Comparison of ENCODE assay signal across 32 cellular contexts in the genomic region with DNA sequence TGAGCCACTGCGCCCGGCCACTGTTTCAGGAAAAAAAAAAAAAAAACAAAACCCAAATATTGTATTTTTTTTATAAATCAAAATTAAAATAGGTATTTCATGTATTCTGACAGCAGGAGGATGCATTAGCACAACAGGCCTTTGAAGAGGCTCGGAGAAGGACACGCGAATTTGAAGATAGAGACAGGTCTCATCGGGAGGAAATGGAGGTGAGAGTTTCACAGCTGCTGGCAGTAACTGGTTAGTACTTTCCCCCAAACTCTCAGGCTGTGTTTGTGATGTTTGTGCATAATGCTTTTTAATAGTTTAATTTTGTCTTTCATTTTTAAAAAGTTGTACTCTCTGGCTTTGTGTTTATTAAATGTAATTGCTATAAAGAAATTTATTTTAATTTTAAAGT.
"Had no signal": no experiment of that assay in that cellular context is flagged by ENCODE, and none has a peak within 500 bp of the region (broad histone marks: within the 10 kb centered on the region; RNA-seq: fewer than 3 reads in every experiment).

No MANE protein-coding gene starts in this region.

- H3K4me1 Mint-ChIP-seq: nephron progenitor cell; neural crest cell; stimulated activated memory B cell treated with anti-CD40 and anti-IgM and Interleukin-4, amounts not matched to agents 10 μg/mL and 1 μg/mL and 100 μg/mL, for 72 hours; stimulated activated naive CD8-positive, alpha-beta T cell treated with anti-CD3 and anti-CD28 coated beads, Interleukin-15, amount 100 ng/mL, for 72 hours had no signal

- H3K4me3 ChIP-seq: ovary, psoas muscle, right lobe of liver, sigmoid colon, suprapubic skin, testis, tibial artery, transverse colon, upper lobe of right lung, uterus had no signal

- H3K27ac Mint-ChIP-seq: naive thymus-derived CD4-positive, alpha-beta T cell; natural killer cell treated with Interleukin-12 subunit alpha and Interleukin-12 subunit beta and Interleukin-15 and Interleukin-18, amount 100 ng/mL, for 72 hours; nephron progenitor cell; stimulated activated memory B cell treated with anti-CD40 and anti-IgM and Interleukin-4, amounts not matched to agents 10 μg/mL and 1 μg/mL and 100 μg/mL, for 72 hours; stimulated activated naive CD8-positive, alpha-beta T cell treated with anti-CD3 and anti-CD28 coated beads, Interleukin-15, amount 100 ng/mL, for 72 hours; type B pancreatic cell had no signal

- H3K36me3 ChIP-seq: ovary, right lobe of liver, sigmoid colon, uterus had no signal

- ATAC-seq: naive thymus-derived CD4-positive, alpha-beta T cell; psoas muscle; right cardiac atrium; right lobe of liver; stimulated activated memory B cell treated with anti-CD40 and anti-IgM and Interleukin-4, amounts not matched to agents 10 μg/mL and 1 μg/mL and 100 μg/mL, for 72 hours; stimulated activated naive CD8-positive, alpha-beta T cell treated with anti-CD3 and anti-CD28 coated beads, Interleukin-15, amount 100 ng/mL, for 72 hours; stimulated activated naive CD8-positive, alpha-beta T cell treated with anti-CD3 and anti-CD28 coated beads, Interleukin-15, Interleukin-2, amounts not matched to agents 100 U/mL and 50 U/mL, for 24 hours; upper lobe of right lung had no signal

- H3K9me3 Mint-ChIP-seq: naive thymus-derived CD4-positive, alpha-beta T cell; natural killer cell treated with Interleukin-12 subunit alpha and Interleukin-12 subunit beta and Interleukin-15 and Interleukin-18, amount 100 ng/mL, for 72 hours; nephron progenitor cell; neural crest cell; stimulated activated memory B cell treated with anti-CD40 and anti-IgM and Interleukin-4, amounts not matched to agents 10 μg/mL and 1 μg/mL and 100 μg/mL, for 72 hours; stimulated activated naive CD8-positive, alpha-beta T cell treated with anti-CD3 and anti-CD28 coated beads, Interleukin-15, amount 100 ng/mL, for 72 hours; type B pancreatic cell had no signal

- H3K9ac ChIP-seq: parathyroid adenoma had no signal

- H3K4me3 Mint-ChIP-seq: naive thymus-derived CD4-positive, alpha-beta T cell; natural killer cell treated with Interleukin-12 subunit alpha and Interleukin-12 subunit beta and Interleukin-15 and Interleukin-18, amount 100 ng/mL, for 72 hours; nephron progenitor cell; neural crest cell; stimulated activated memory B cell treated with anti-CD40 and anti-IgM and Interleukin-4, amounts not matched to agents 10 μg/mL and 1 μg/mL and 100 μg/mL, for 72 hours; stimulated activated naive CD8-positive, alpha-beta T cell treated with anti-CD3 and anti-CD28 coated beads, Interleukin-15, amount 100 ng/mL, for 72 hours; type B pancreatic cell had no signal

- DNase-seq: naive thymus-derived CD4-positive, alpha-beta T cell; nephron progenitor cell; nucleus accumbens; ovary; posterior cingulate gyrus; psoas muscle; right cardiac atrium; right lobe of liver; sigmoid colon; small intestine; stimulated activated CD4-positive, alpha-beta T cell treated with anti-CD3 and anti-CD28 coated beads, Interleukin-15, amount 100 ng/mL, for 24 hours; stimulated activated CD4-positive, alpha-beta T cell treated with anti-CD3 and anti-CD28 coated beads, Interleukin-2, amount 100 ng/mL, for 24 hours; stimulated activated CD4-positive, alpha-beta T cell treated with anti-CD3 and anti-CD28 coated beads, Interleukin-2, amount 100 ng/mL, for 48 hours; stimulated activated CD4-positive, alpha-beta T cell treated with anti-CD3 and anti-CD28 coated beads, Interleukin-4, amount 100 ng/mL, for 24 hours; stimulated activated CD8-positive, alpha-beta memory T cell treated with anti-CD3 and anti-CD28 coated beads, Interleukin-4, amount 100 ng/mL, for 48 hours; stimulated activated naive CD4-positive, alpha-beta T cell; stimulated activated naive CD8-positive, alpha-beta T cell treated with anti-CD3 and anti-CD28 coated beads, Interleukin-15, amount 100 ng/mL, for 72 hours; stimulated activated naive CD8-positive, alpha-beta T cell treated with anti-CD3 and anti-CD28 coated beads, Interleukin-15, Interleukin-2, amounts not matched to agents 100 U/mL and 50 U/mL, for 24 hours; substantia nigra; testis; tibial artery; transverse colon; upper lobe of right lung; uterus had no signal

- H3K27ac ChIP-seq: neutrophil, ovary, parathyroid adenoma, right lobe of liver, sigmoid colon, suprapubic skin, testis, tibial artery, transverse colon, upper lobe of right lung, uterus had no signal

- H3K9me3 ChIP-seq: neutrophil, ovary, psoas muscle, right lobe of liver, sigmoid colon, suprapubic skin, testis, tibial artery, transverse colon, upper lobe of right lung, uterus had no signal

- H3K4me1 ChIP-seq: right lobe of liver, testis, uterus had no signal

- H3K27me3 Mint-ChIP-seq: naive thymus-derived CD4-positive, alpha-beta T cell; natural killer cell treated with Interleukin-12 subunit alpha and Interleukin-12 subunit beta and Interleukin-15 and Interleukin-18, amount 100 ng/mL, for 72 hours; progenitor cell of endocrine pancreas; stimulated activated memory B cell treated with anti-CD40 and anti-IgM and Interleukin-4, amounts not matched to agents 10 μg/mL and 1 μg/mL and 100 μg/mL, for 72 hours; stimulated activated naive CD8-positive, alpha-beta T cell treated with anti-CD3 and anti-CD28 coated beads, Interleukin-15, amount 100 ng/mL, for 72 hours; type B pancreatic cell had no signal

- H3K27me3 ChIP-seq: neutrophil, ovary, right lobe of liver, sigmoid colon, suprapubic skin, testis, tibial artery, transverse colon, upper lobe of right lung, uterus had no signal

- H2AFZ ChIP-seq: parathyroid adenoma had no signal
